ENCODE assay signal across 1 cellular context in the genomic region with DNA sequence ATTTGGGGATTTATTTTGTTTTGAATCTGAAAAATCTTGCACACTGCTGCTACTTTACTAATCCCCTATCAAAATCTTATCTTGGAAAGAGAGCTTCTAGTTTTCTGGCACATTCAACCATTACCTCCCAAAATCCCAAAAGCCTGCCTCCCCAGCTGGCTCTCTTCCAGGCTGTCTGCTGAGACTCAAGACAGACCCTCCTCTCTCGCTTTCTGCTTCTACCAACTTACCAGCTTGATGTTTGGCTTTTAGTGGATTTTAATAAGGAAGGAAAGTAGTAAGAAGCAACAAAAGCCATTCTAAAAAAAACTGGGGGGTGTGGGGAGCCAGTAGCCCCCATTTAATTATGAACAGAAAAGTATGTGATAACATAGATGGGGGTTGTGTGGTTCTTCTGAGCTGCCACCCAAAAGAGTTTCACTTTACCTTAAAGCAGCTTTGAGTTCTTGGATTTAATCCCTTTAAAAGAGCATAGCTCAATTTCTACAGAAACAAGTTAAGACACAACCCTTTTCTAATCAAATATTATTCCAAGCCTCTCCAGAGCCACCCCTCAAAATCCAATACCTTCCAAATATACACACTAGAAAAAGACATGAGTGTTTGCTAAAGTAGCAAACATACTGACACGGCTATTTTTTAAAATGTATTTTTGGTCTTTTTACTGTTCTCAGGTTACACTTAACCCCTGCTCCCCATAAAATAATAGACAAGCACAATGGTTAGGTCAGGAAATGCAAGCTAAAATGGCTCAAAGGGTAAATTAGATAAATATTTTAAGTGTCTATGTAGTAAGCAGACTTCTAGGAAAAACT.
TF ChIP-seq lines count a peak whose summit lies in the region.

No MANE protein-coding gene starts in this region.

TF ChIP-seq in WTC11, 78 proteins besides CTCF, POLR2A, EP300 and RAD21 (continued from another document):
- TF ChIP-seq, protein P1, sequence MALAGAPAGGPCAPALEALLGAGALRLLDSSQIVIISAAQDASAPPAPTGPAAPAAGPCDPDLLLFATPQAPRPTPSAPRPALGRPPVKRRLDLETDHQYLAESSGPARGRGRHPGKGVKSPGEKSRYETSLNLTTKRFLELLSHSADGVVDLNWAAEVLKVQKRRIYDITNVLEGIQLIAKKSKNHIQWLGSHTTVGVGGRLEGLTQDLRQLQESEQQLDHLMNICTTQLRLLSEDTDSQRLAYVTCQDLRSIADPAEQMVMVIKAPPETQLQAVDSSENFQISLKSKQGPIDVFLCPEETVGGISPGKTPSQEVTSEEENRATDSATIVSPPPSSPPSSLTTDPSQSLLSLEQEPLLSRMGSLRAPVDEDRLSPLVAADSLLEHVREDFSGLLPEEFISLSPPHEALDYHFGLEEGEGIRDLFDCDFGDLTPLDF (CRISPR knock-in tag; IDR thresholded peaks at IDR 0.05): no peak
- TF ChIP-seq, protein P2, sequence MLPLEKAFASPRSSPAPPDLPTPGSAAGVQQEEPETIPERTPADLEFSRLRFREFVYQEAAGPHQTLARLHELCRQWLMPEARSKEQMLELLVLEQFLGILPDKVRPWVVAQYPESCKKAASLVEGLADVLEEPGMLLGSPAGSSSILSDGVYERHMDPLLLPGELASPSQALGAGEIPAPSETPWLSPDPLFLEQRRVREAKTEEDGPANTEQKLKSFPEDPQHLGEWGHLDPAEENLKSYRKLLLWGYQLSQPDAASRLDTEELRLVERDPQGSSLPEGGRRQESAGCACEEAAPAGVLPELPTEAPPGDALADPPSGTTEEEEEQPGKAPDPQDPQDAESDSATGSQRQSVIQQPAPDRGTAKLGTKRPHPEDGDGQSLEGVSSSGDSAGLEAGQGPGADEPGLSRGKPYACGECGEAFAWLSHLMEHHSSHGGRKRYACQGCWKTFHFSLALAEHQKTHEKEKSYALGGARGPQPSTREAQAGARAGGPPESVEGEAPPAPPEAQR (CRISPR knock-in tag; IDR thresholded peaks at IDR 0.05): no peak
- TF ChIP-seq IRF2 (CRISPR knock-in tag; IDR thresholded peaks at IDR 0.05; ENCODE audit: borderline replicate concordance, low read depth) (no peak), SMAD3 (CRISPR knock-in tag; IDR thresholded peaks at IDR 0.05; ENCODE audit: borderline replicate concordance) (no peak), ELF4 (CRISPR knock-in tag; IDR thresholded peaks at IDR 0.05; ENCODE audit: low read depth) (no peak), NR3C1 (CRISPR knock-in tag; conservative IDR thresholded peaks at IDR 0.05; ENCODE audit: low read depth) (no peak), KAT7 (CRISPR knock-in tag; IDR thresholded peaks at IDR 0.05; ENCODE audit: borderline replicate concordance) (no peak), MXD4 (CRISPR knock-in tag; IDR thresholded peaks at IDR 0.05; ENCODE audit: borderline replicate concordance) (no peak), NR1H2 (CRISPR knock-in tag; IDR thresholded peaks at IDR 0.05) (no peak), EMX1 (CRISPR knock-in tag; IDR thresholded peaks at IDR 0.05) (no peak)
- TF ChIP-seq, protein P3, sequence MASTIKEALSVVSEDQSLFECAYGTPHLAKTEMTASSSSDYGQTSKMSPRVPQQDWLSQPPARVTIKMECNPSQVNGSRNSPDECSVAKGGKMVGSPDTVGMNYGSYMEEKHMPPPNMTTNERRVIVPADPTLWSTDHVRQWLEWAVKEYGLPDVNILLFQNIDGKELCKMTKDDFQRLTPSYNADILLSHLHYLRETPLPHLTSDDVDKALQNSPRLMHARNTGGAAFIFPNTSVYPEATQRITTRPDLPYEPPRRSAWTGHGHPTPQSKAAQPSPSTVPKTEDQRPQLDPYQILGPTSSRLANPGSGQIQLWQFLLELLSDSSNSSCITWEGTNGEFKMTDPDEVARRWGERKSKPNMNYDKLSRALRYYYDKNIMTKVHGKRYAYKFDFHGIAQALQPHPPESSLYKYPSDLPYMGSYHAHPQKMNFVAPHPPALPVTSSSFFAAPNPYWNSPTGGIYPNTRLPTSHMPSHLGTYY (CRISPR knock-in tag; IDR thresholded peaks at IDR 0.05): no peak
- TF ChIP-seq, protein P4, sequence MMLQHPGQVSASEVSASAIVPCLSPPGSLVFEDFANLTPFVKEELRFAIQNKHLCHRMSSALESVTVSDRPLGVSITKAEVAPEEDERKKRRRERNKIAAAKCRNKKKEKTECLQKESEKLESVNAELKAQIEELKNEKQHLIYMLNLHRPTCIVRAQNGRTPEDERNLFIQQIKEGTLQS (CRISPR knock-in tag; conservative IDR thresholded peaks at IDR 0.05): no peak
